In genomic region chr1:212980123-212980800, GRCh38 we compare ENCODE assay signal across 12 cellular contexts. TPM values are rescaled to one million over a fixed set of nuclear protein-coding genes. Genes with fewer than 3 reads are reported as not detected.
DNase-seq lines count a peak whose midpoint lies in the region; ATAC-seq and TF ChIP-seq lines count a peak whose summit lies in the region.
"Had no signal": no experiment of that assay in that cellular context is flagged by ENCODE, and none has a peak within 500 bp of the region (broad histone marks: within the 10 kb centered on the region; RNA-seq: fewer than 3 reads in every experiment).

No MANE protein-coding gene starts in this region.

- TF ChIP-seq POLR2A in adrenal gland (IDR thresholded peaks at IDR 0.05): no peak

- H3K9me3 ChIP-seq in adrenal gland (replicated peaks in 1 of 3) (no peaks in the 10 kb centered on the region), left ventricle myocardium inferior (replicated peaks) (no peaks in the 10 kb centered on the region), upper lobe of right lung (no peaks in the 10 kb centered on the region)
- H3K9me3 ChIP-seq: Peyer's patch had no signal

- no peak overlapping the region for H3K4me3 Mint-ChIP-seq in activated naive CD8-positive, alpha-beta T cell treated with anti-CD3 and anti-CD28 coated beads, Interleukin-2, amount 50 U/mL, for 24 hours
- H3K4me3 Mint-ChIP-seq in activated naive CD8-positive, alpha-beta T cell treated with anti-CD3 and anti-CD28 coated beads for 36 hours: no peak overlapping the region
- H3K4me3 Mint-ChIP-seq: B cell had no signal

- no peak for TF ChIP-seq CTCF in adrenal gland (IDR thresholded peaks at IDR 0.05)
- peak; percentile 18 for TF ChIP-seq CTCF in left ventricle myocardium inferior (IDR thresholded peaks at IDR 0.05; ENCODE audit: borderline replicate concordance)
- no peak for TF ChIP-seq CTCF in upper lobe of right lung (IDR thresholded peaks at IDR 0.05)

- peaks cover 7% of the 10 kb centered on the region for H3K4me1 Mint-ChIP-seq in activated naive CD8-positive, alpha-beta T cell treated with anti-CD3 and anti-CD28 coated beads, Interleukin-2, amount 50 U/mL, for 24 hours
- H3K4me1 Mint-ChIP-seq in activated naive CD8-positive, alpha-beta T cell treated with anti-CD3 and anti-CD28 coated beads for 36 hours: peaks cover 3% of the 10 kb centered on the region

- H3K9me3 Mint-ChIP-seq in activated naive CD8-positive, alpha-beta T cell treated with anti-CD3 and anti-CD28 coated beads, Interleukin-2, amount 50 U/mL, for 24 hours: no peaks in the 10 kb centered on the region
- H3K9me3 Mint-ChIP-seq in activated naive CD8-positive, alpha-beta T cell treated with anti-CD3 and anti-CD28 coated beads for 36 hours: no peaks in the 10 kb centered on the region

- intact Hi-C loops in adrenal gland (cut with DNase I) (loop anchor here in 1 of 2 donors (10.0 kb wide), 2 partner anchors 155 to 305 kb away; no protein-coding TSS in a partner anchor), left ventricle myocardium inferior (cut with micrococcal nuclease) (no loop called here), upper lobe of right lung (cut with DNase I) (no loop called here)

- peaks cover 2% of the 10 kb centered on the region for H3K27me3 Mint-ChIP-seq in activated naive CD8-positive, alpha-beta T cell treated with anti-CD3 and anti-CD28 coated beads, Interleukin-2, amount 50 U/mL, for 24 hours
- no peaks in the 10 kb centered on the region for H3K27me3 Mint-ChIP-seq in activated naive CD8-positive, alpha-beta T cell treated with anti-CD3 and anti-CD28 coated beads for 36 hours
- H3K27me3 Mint-ChIP-seq: B cell had no signal

- no peaks in the 10 kb centered on the region for H3K27me3 ChIP-seq in adrenal gland
- no peaks in the 10 kb centered on the region for H3K27me3 ChIP-seq in left ventricle myocardium inferior (ENCODE audit: low read depth)
- H3K27me3 ChIP-seq in upper lobe of right lung: no peaks in the 10 kb centered on the region
- H3K27me3 ChIP-seq: Peyer's patch had no signal

- no peak for DNase-seq in activated naive CD8-positive, alpha-beta T cell treated with anti-CD3 and anti-CD28 coated beads, Interleukin-2, amount 50 U/mL, for 24 hours
- DNase-seq in activated naive CD8-positive, alpha-beta T cell treated with anti-CD3 and anti-CD28 coated beads for 36 hours: no peak
- DNase-seq in adrenal gland (peak; percentile 54 to 81 (median 77)), left ventricle myocardium inferior (peak; percentile 44), upper lobe of right lung (no peak), GF-D8 (lab: John Stamatoyannopoulos, UW) (no peak)
- DNase-seq: activated CD4-positive, CD25-positive, alpha-beta regulatory T cell treated with anti-CD3 and anti-CD28 coated beads, Interleukin-2, amount 50 U/mL, for 72 hours; Kasumi-1; Peyer's patch had no signal

- H3K4me1 ChIP-seq in adrenal gland (replicated peaks in 1 of 2) (peaks cover 4 to 10% of the 10 kb centered on the region in 2 donors), left ventricle myocardium inferior (peaks cover 36% of the 10 kb centered on the region), upper lobe of right lung (peaks cover 18% of the 10 kb centered on the region)

- H3K27ac ChIP-seq in adrenal gland (no peak overlapping the region), left ventricle myocardium inferior (replicated peaks) (peak overlapping the region; percentile 57), upper lobe of right lung (peak overlapping the region; percentile 26)
- H3K27ac ChIP-seq: Peyer's patch had no signal

- 65 to 77% (median 71%) methylated on average over 5 to 7 of the region's 7 CpGs for WGBS in adrenal gland, 4 donors

- ATAC-seq in activated naive CD8-positive, alpha-beta T cell treated with anti-CD3 and anti-CD28 coated beads, Interleukin-2, amount 50 U/mL, for 24 hours: peak; percentile 9
- ATAC-seq in upper lobe of right lung: peak; percentile 14
- no peak for ATAC-seq in GM21528 (IDR thresholded peaks at IDR 0.05; ENCODE audit: low FRiP score, unreplicated experiment)
- ATAC-seq in GM21825 (IDR thresholded peaks at IDR 0.05; ENCODE audit: unreplicated experiment): no peak

- no peaks in the 10 kb centered on the region for H3K36me3 ChIP-seq in adrenal gland (replicated peaks in 1 of 2)
- H3K36me3 ChIP-seq in left ventricle myocardium inferior: no peaks in the 10 kb centered on the region
- no peaks in the 10 kb centered on the region for H3K36me3 ChIP-seq in upper lobe of right lung
- H3K36me3 ChIP-seq: Peyer's patch had no signal

- H3K4me3 ChIP-seq in adrenal gland (no peak overlapping the region), left ventricle myocardium inferior (no peak overlapping the region), upper lobe of right lung (no peak overlapping the region)
- H3K4me3 ChIP-seq: Peyer's patch had no signal

- no peaks in the 10 kb centered on the region for H3K36me3 Mint-ChIP-seq in activated naive CD8-positive, alpha-beta T cell treated with anti-CD3 and anti-CD28 coated beads, Interleukin-2, amount 50 U/mL, for 24 hours (ENCODE audit: low read depth)
- H3K36me3 Mint-ChIP-seq in activated naive CD8-positive, alpha-beta T cell treated with anti-CD3 and anti-CD28 coated beads for 36 hours: no peaks in the 10 kb centered on the region

- no peak overlapping the region for H3K27ac Mint-ChIP-seq in activated naive CD8-positive, alpha-beta T cell treated with anti-CD3 and anti-CD28 coated beads, Interleukin-2, amount 50 U/mL, for 24 hours
- no peak overlapping the region for H3K27ac Mint-ChIP-seq in activated naive CD8-positive, alpha-beta T cell treated with anti-CD3 and anti-CD28 coated beads for 36 hours
- H3K27ac Mint-ChIP-seq: B cell had no signal

RNA-seq across cellular contexts. Expression of gene VASH2, which starts 29.9 kb away (rescaled TPM):
- under 1 TPM; 0.21 to 0.22 TPM for total RNA-seq in activated naive CD8-positive, alpha-beta T cell treated with anti-CD3 and anti-CD28 coated beads for 36 hours
- total RNA-seq in adrenal gland (under 1 TPM in 5 of 8 donors, not detected in 3; 0.25 to 0.72 (median 0.29) TPM), left ventricle myocardium inferior (1.2 TPM), upper lobe of right lung (1.9 TPM)
- under 1 TPM; 0.16 to 0.33 (median 0.17) TPM for polyA plus RNA-seq in adrenal gland
- total RNA-seq: B cell had no signal

RNA-seq across cellular contexts. Expression of gene ANGEL2, which starts 35.4 kb away (rescaled TPM):
- total RNA-seq in activated naive CD8-positive, alpha-beta T cell treated with anti-CD3 and anti-CD28 coated beads for 36 hours: 10 to 100 TPM; 41.6 to 42.3 TPM
- total RNA-seq in adrenal gland (10 to 100 TPM; 18.7 to 47.3 (median 29.0) TPM), left ventricle myocardium inferior (16.4 TPM), upper lobe of right lung (32.9 TPM)
- 10 to 100 TPM; 17.7 to 23.9 (median 20.1) TPM for polyA plus RNA-seq in adrenal gland

Comparison
In these comparisons a context has a peak if more than half of its experiments do, and no peak if none do; other contexts are left out.
1. ATAC-seq: peak in activated naive CD8-positive, alpha-beta T cell treated with anti-CD3 and anti-CD28 coated beads, Interleukin-2, amount 50 U/mL, for 24 hours (single experiment) and upper lobe of right lung (single experiment); none in GM21528 (single experiment) and GM21825 (single experiment).
2. DNase-seq: peak in adrenal gland (7 of 7) and left ventricle myocardium inferior (single experiment); none in activated naive CD8-positive, alpha-beta T cell treated with anti-CD3 and anti-CD28 coated beads, Interleukin-2, amount 50 U/mL, for 24 hours (single experiment), activated naive CD8-positive, alpha-beta T cell treated with anti-CD3 and anti-CD28 coated beads for 36 hours (single experiment), upper lobe of right lung (single experiment) and GF-D8 (single experiment).
3. H3K27ac ChIP-seq: peak in left ventricle myocardium inferior (single experiment) and upper lobe of right lung (single experiment); none in adrenal gland (0 of 5).